8 cellular contexts compared by ENCODE assay signal in the genomic region with DNA sequence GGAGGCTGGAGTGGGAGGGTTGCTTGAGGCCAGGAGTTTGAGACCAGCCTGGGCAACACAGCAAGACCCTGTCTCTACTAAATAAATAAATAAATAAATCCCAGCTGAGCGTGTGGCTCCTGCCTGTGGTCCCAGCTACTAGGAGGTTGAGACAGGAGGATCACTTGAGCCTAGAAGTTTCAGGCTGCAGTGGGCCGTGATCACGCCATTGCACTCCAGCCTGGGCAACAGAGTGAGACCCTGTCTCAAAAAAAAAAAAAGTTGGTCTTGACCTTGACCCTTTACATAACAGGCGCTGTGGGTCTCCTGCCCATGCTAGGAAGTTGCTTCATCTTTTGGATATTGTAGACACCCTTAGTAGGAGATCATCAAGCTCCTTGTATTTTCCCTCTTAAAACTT. TPM values are rescaled to one million over a fixed set of nuclear protein-coding genes. Genes with fewer than 3 reads are reported as not detected.
"Had no signal": no experiment of that assay in that cellular context is flagged by ENCODE, and none has a peak within 500 bp of the region (broad histone marks: within the 10 kb centered on the region; RNA-seq: fewer than 3 reads in every experiment).

No MANE protein-coding gene starts in this region.

- DNase-seq: H9, HCEC 1CT, HFFc6, KG1 had no signal

- FAIRE-seq: H1, H54 had no signal

- H3K4me2 ChIP-seq: GM23338 had no signal

- ATAC-seq: GM23338 had no signal

- H2AFZ ChIP-seq: GM23338 had no signal

- H3K4me3 ChIP-seq: GM23338 had no signal

RNA-seq across cellular contexts. Expression of a gene that starts 31.3 kb away (rescaled TPM):
- total RNA-seq: GM23338, H1, HFFc6, HT-29 had no signal
